Comparison of ENCODE assay signal across 8 cellular contexts in the genomic region with DNA sequence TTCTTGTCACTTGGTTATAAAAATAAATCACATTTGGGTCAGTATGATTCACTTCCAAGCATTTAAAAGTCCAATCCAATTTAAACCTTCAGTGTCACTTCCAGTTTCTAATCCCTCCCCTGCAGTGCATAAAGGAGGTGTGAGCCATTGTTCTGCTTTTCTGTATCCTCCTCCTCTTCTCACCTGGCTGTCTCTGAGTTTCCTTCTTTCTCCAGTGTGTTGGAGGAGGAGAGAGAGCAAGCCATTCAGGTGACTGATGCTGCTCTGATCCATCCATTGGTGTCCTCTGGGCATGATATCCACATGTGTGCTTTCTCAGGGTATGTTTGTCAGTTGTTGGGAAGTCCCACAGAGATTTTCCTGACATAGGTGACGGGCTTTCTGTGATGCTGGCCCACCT. TPM values are rescaled to one million over a fixed set of nuclear protein-coding genes. Genes with fewer than 3 reads are reported as not detected.
DNase-seq lines count a peak whose midpoint lies in the region; ATAC-seq, FAIRE-seq and TF ChIP-seq lines count a peak whose summit lies in the region.

No MANE protein-coding gene starts in this region.

- H3K4me1 Mint-ChIP-seq in activated B cell treated with CpG ODN at 0.5 μM for 24 hours (peaks cover 29% of the 10 kb centered on the region), immature natural killer cell (peaks cover 23 to 35% of the 10 kb centered on the region in 2 donors)

- H3K36me3 ChIP-seq in left ventricle myocardium inferior: peaks cover 18% of the 10 kb centered on the region
- H3K36me3 ChIP-seq in uterus: no peaks in the 10 kb centered on the region

- intact Hi-C loops in left ventricle myocardium inferior (cut with micrococcal nuclease) (no loop called here), cardiac septum (cut with DNase I) (loop anchor here (5.0 kb wide), 1 partner anchor 36 kb away; a partner anchor contains a TSS), activated B cell treated with CpG ODN at 0.5 μM for 24 hours (cut with micrococcal nuclease) (loop anchor here (1.0 to 5.0 kb wide), 8 partner anchors 39 to 1409 kb away; a partner anchor contains a TSS), uterus (cut with DNase I; ENCODE audit: low total_unique reads) (no loop called here)

- CTCF ChIA-PET in activated B cell treated with CpG ODN at 0.5 μM for 24 hours (lab: Charles Lee): interaction anchor here (0.7 to 2.8 kb wide), 5 partner anchors 12 to 1076 kb away, joined by 3 to 15 read pairs (median 8); a partner anchor contains a TSS

- H3K4me3 ChIP-seq in left ventricle myocardium inferior (peak overlapping the region; percentile 79), uterus (no peak overlapping the region)

- H3K27ac ChIP-seq in left ventricle myocardium inferior (replicated peaks): peak overlapping the region; percentile 99
- peak overlapping the region; percentile 91 to 98 for H3K27ac ChIP-seq in uterus

- ATAC-seq in activated B cell treated with CpG ODN at 0.5 μM for 24 hours (ENCODE audit: low read depth) (no peak), HG02840 (IDR thresholded peaks at IDR 0.05; ENCODE audit: low FRiP score, unreplicated experiment) (no peak)

- FAIRE-seq in urothelium cell line (lab: Jason Lieb, UNC): no peak

- H3K4me1 ChIP-seq in left ventricle myocardium inferior (peaks cover 25% of the 10 kb centered on the region), uterus (no peaks in the 10 kb centered on the region)

- H3K9me3 Mint-ChIP-seq in activated B cell treated with CpG ODN at 0.5 μM for 24 hours (no peaks in the 10 kb centered on the region), immature natural killer cell (no peaks in the 10 kb centered on the region)

- H3K36me3 Mint-ChIP-seq in activated B cell treated with CpG ODN at 0.5 μM for 24 hours (ENCODE audit: low read depth) (peaks cover 24% of the 10 kb centered on the region), immature natural killer cell (peaks cover 0 to 11% (median 5%) of the 10 kb centered on the region in 3 donors)

- H3K9me3 ChIP-seq in left ventricle myocardium inferior (replicated peaks) (no peaks in the 10 kb centered on the region), uterus (no peaks in the 10 kb centered on the region)

- POLR2A ChIA-PET in activated B cell treated with CpG ODN at 0.5 μM for 24 hours (lab: Charles Lee): interaction anchor here (1.9 to 2.8 kb wide), 5 partner anchors 9 to 265 kb away, joined by 9 to 12 read pairs (median 10); a partner anchor contains a TSS

- H3K27me3 ChIP-seq in left ventricle myocardium inferior (ENCODE audit: low read depth) (no peaks in the 10 kb centered on the region), uterus (no peaks in the 10 kb centered on the region)

- H3K27ac Mint-ChIP-seq in activated B cell treated with CpG ODN at 0.5 μM for 24 hours (peak overlapping the region; percentile 96), immature natural killer cell (peak overlapping the region; percentile 93 to 99 (median 97))

- TF ChIP-seq POLR2A in uterus (IDR thresholded peaks at IDR 0.05): no peak

- TF ChIP-seq CTCF in left ventricle myocardium inferior (IDR thresholded peaks at IDR 0.05; ENCODE audit: borderline replicate concordance): no peak
- TF ChIP-seq CTCF in activated B cell treated with CpG ODN at 0.5 μM for 24 hours (IDR thresholded peaks at IDR 0.05): no peak
- TF ChIP-seq CTCF in uterus (IDR thresholded peaks at IDR 0.05): no peak

- peak overlapping the region; percentile 93 for H3K4me3 Mint-ChIP-seq in activated B cell treated with CpG ODN at 0.5 μM for 24 hours
- peak overlapping the region; percentile 88 to 96 (median 91) for H3K4me3 Mint-ChIP-seq in immature natural killer cell

- DNase-seq in left ventricle myocardium inferior (no peak), cardiac septum (ENCODE audit: low spot score) (no peak), activated B cell treated with CpG ODN at 0.5 μM for 24 hours (no peak), immature natural killer cell (no peak), uterus (no peak), urothelium cell line (ENCODE audit: low spot score) (no peak), NCI-H446 treated with DMSO at 0.1 percent for 48 hours (lab: John Stamatoyannopoulos, UW) (no peak)

- H3K27me3 Mint-ChIP-seq in activated B cell treated with CpG ODN at 0.5 μM for 24 hours (no peaks in the 10 kb centered on the region), immature natural killer cell (ENCODE audit: low read depth in 3 of 3) (peaks cover 0 to 14% (median 5%) of the 10 kb centered on the region in 3 donors)

RNA-seq across cellular contexts. Expression of a gene that starts 1.2 kb away (rescaled TPM):
- total RNA-seq in left ventricle myocardium inferior: 13.2 TPM
- 8.4 TPM for total RNA-seq in cardiac septum
- 5.5 and 6.2 TPM in 2 replicates for total RNA-seq in activated B cell treated with CpG ODN at 0.5 μM for 24 hours
- polyA plus RNA-seq in immature natural killer cell: 10 to 100 TPM in 2 of 3 donors, 1 to 10 TPM in 1; 8.2 to 12.3 (median 10.4) TPM
- total RNA-seq in uterus: 10 to 100 TPM in 1 of 4 donors, 1 to 10 TPM in 3; 1.8 to 22.9 (median 7.3) TPM

RNA-seq across cellular contexts. Expression of a gene that starts 37.7 kb away (rescaled TPM):
- total RNA-seq in left ventricle myocardium inferior (160 TPM), cardiac septum (100 TPM), activated B cell treated with CpG ODN at 0.5 μM for 24 hours (32.1 and 35.8 TPM in 2 replicates), uterus (10 to 100 TPM; 19.7 to 96.0 (median 43.5) TPM)
- 10 to 100 TPM; 22.1 to 35.9 (median 22.7) TPM for polyA plus RNA-seq in immature natural killer cell

RNA-seq across cellular contexts. Expression of a gene that starts 56.1 kb away (rescaled TPM):
- total RNA-seq in left ventricle myocardium inferior (39.4 TPM), cardiac septum (39.6 TPM), activated B cell treated with CpG ODN at 0.5 μM for 24 hours (50.4 and 51.9 TPM in 2 replicates), uterus (10 to 100 TPM; 38.4 to 53.4 (median 49.1) TPM)
- polyA plus RNA-seq in immature natural killer cell: 100 to 1,000 TPM in 1 of 3 donors, 10 to 100 TPM in 2; 78.8 to 120 (median 82.8) TPM

Comparison
In these comparisons a context has a peak if more than half of its experiments do, and no peak if none do; other contexts are left out.
1. intact Hi-C loops: an anchor here in cardiac septum (5.0 kb wide) and activated B cell treated with CpG ODN at 0.5 μM for 24 hours (1.0 to 5.0 kb wide); none called in left ventricle myocardium inferior and uterus.